ENCODE assay signal across 8 cellular contexts in genomic region chr10:122468923-122469781, GRCh38. TPM values are rescaled to one million over a fixed set of nuclear protein-coding genes. Genes with fewer than 3 reads are reported as not detected.
DNase-seq lines count a peak whose midpoint lies in the region; ATAC-seq and FAIRE-seq lines count a peak whose summit lies in the region.

No MANE protein-coding gene starts in this region.

- peak overlapping the region; percentile 19 for H3K27ac ChIP-seq in thymus (ENCODE audit: low read depth)

- H3K36me3 ChIP-seq in thymus (ENCODE audit: control insufficient read depth, insufficient read depth) = no peaks in the 10 kb centered on the region

- H3K4me1 ChIP-seq in thymus (ENCODE audit: control insufficient read depth, insufficient read depth, low read length) = no peaks in the 10 kb centered on the region

- 88% methylated on average over 11 of the region's 11 CpGs for WGBS in thymus

- FAIRE-seq in HTR-8/SVneo (lab: Jason Lieb, UNC) = peak; percentile 69

- ATAC-seq in HG02840 (IDR thresholded peaks at IDR 0.05; ENCODE audit: low FRiP score, unreplicated experiment) = no peak

- DNase-seq in HTR-8/SVneo (ENCODE audit: insufficient read length, low spot score) (peak; percentile 77), amniotic stem cell (lab: John Stamatoyannopoulos, UW) (peak; percentile 90), hepatic stellate cell (ENCODE audit: low spot score) (peak; percentile 69), NCI-H1048 (lab: John Stamatoyannopoulos, UW) (no peak), Kasumi-1 (lab: John Stamatoyannopoulos, UW) (no peak)
- DNase-seq in activated CD4-positive, CD25-positive, alpha-beta regulatory T cell treated with anti-CD3 and anti-CD28 coated beads, Interleukin-2, amount 50 U/mL, for 72 hours = no peak

- no peaks in the 10 kb centered on the region for H3K27me3 ChIP-seq in thymus (ENCODE audit: control insufficient read depth, insufficient read depth)

- H3K4me3 ChIP-seq in thymus (ENCODE audit: low read length) = no peak overlapping the region

- H3K9me3 ChIP-seq in thymus (ENCODE audit: control insufficient read depth) = no peaks in the 10 kb centered on the region

RNA-seq across cellular contexts. Expression of gene HTRA1, which starts 7.8 kb away (rescaled TPM):
- polyA plus RNA-seq in thymus = 82.8 TPM

RNA-seq across cellular contexts. Expression of gene ARMS2, which starts 14.7 kb away (rescaled TPM):
- polyA plus RNA-seq in thymus = 0.18 TPM

Comparison
In these comparisons a context has a peak if more than half of its experiments do, and no peak if none do; other contexts are left out.
1. DNase-seq: peak in HTR-8/SVneo (single experiment), amniotic stem cell (single experiment) and hepatic stellate cell (single experiment); none in NCI-H1048 (single experiment), activated CD4-positive, CD25-positive, alpha-beta regulatory T cell treated with anti-CD3 and anti-CD28 coated beads, Interleukin-2, amount 50 U/mL, for 72 hours (single experiment) and Kasumi-1 (0 of 2).